ENCODE assay signal across 12 cellular contexts in the genomic region with DNA sequence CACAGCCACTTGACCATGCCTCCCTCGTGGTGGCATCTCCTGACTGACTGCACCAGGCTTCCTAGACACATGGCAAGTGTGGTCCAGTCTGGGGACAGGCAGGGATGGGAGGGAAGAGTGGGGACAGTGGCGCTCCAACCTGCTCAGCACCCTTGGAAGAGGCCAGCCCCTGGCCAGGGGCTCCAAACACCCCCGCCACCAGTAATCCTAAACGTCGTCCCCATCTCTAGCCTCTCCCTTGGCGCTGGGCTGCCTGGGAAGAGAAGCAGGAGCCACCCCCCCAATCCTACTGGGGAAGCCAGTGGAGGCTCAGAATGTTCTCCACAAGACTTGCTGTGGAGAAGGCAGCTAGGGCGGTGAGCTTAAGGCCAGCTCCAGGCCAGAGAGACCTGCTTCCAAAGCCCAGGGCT. TPM values are rescaled to one million over a fixed set of nuclear protein-coding genes. Genes with fewer than 3 reads are reported as not detected.
A peak's percentile ranks its signal among the peaks of the same experiment; 100 is the strongest.
DNase-seq lines count a peak whose midpoint lies in the region; TF ChIP-seq lines count a peak whose summit lies in the region.
"Had no signal": no experiment of that assay in that cellular context is flagged by ENCODE, and none has a peak within 500 bp of the region (broad histone marks: within the 10 kb centered on the region; RNA-seq: fewer than 3 reads in every experiment).

No MANE protein-coding gene starts in this region.

- no peak for TF ChIP-seq POLR2A in breast epithelium (IDR thresholded peaks at IDR 0.05)

- peak overlapping the region; percentile 97 for H3K4me2 ChIP-seq in skeletal muscle satellite cell (ENCODE audit: low read length)

- peak overlapping the region in 1 of 3 donors; percentile 99 for H3K4me3 ChIP-seq in breast epithelium
- no peak overlapping the region for H3K4me3 ChIP-seq in skeletal muscle satellite cell (ENCODE audit: low read length)
- H3K4me3 ChIP-seq: tibial artery had no signal

- H3K36me3 ChIP-seq in breast epithelium (peaks cover 10% of the 10 kb centered on the region), skeletal muscle satellite cell (ENCODE audit: insufficient read depth, low read length) (peaks cover 66% of the 10 kb centered on the region)

- H3K27ac ChIP-seq in breast epithelium: peak overlapping the region; percentile 50 to 97

- intact Hi-C loops in breast epithelium (cut with DNase I; ENCODE audit: low total_unique reads): loop anchor here (10.0 kb wide), 1 partner anchor 1052 kb away; no protein-coding TSS in a partner anchor

- H3K4me1 ChIP-seq in breast epithelium (peaks cover 7 to 8% of the 10 kb centered on the region in 2 donors), skeletal muscle satellite cell (ENCODE audit: control insufficient read depth, insufficient read depth, low read length) (peaks cover 25% of the 10 kb centered on the region)

- peak overlapping the region; percentile 90 for H3K9ac ChIP-seq in skeletal muscle satellite cell (ENCODE audit: low read depth, low read length)

- H3K27me3 ChIP-seq in breast epithelium (no peaks in the 10 kb centered on the region), skeletal muscle satellite cell (ENCODE audit: control insufficient read depth, insufficient read depth, low read length) (no peaks in the 10 kb centered on the region)
- H3K27me3 ChIP-seq: tibial artery had no signal

- no peak for TF ChIP-seq CTCF in breast epithelium (IDR thresholded peaks at IDR 0.05)

- H3K9me3 ChIP-seq in breast epithelium: no peaks in the 10 kb centered on the region
- no peaks in the 10 kb centered on the region for H3K9me3 ChIP-seq in skeletal muscle satellite cell (replicated peaks; ENCODE audit: low read length)
- H3K9me3 ChIP-seq: tibial artery had no signal

- DNase-seq in activated CD4-positive, alpha-beta T cell treated with anti-CD3 and anti-CD28 coated beads for 48 hours: peak; percentile 41
- no peak for DNase-seq in activated CD4-positive, alpha-beta T cell treated with anti-CD3 and anti-CD28 coated beads, Interleukin-2, amount 50 U/mL, for 4 hours
- DNase-seq in MV-4-11 (lab: John Stamatoyannopoulos, UW) (peak; percentile 26), breast epithelium (ENCODE audit: low spot score in 2 of 2) (no peak), HuH-7.5 (ENCODE audit: low spot score) (no peak), Ammon's horn (ENCODE audit: low spot score) (no peak), SHP77 treated with DMSO at 0.1 percent for 48 hours (lab: John Stamatoyannopoulos, UW) (no peak)
- DNase-seq: activated effector memory CD4-positive, alpha-beta T cell treated with anti-CD3 and anti-CD28 coated beads, Interleukin-2, amount 50 U/mL, for 16 hours; tibial artery had no signal

RNA-seq across cellular contexts. Expression of gene RPL36, which starts 2.7 kb away (rescaled TPM):
- 1,000 to 10,000 TPM in 1 of 3 donors, 100 to 1,000 TPM in 2; 687 to 1,274 (median 863) TPM for total RNA-seq in breast epithelium
- total RNA-seq in skeletal muscle satellite cell (2012; rRNA removed): 301 and 432 TPM in 2 replicates

RNA-seq across cellular contexts. Expression of gene HSD11B1L, which starts 12.0 kb away (rescaled TPM):
- 10 to 100 TPM; 10.4 to 13.1 (median 11.1) TPM for total RNA-seq in breast epithelium
- total RNA-seq in skeletal muscle satellite cell (2012; rRNA removed): 3.3 and 7.4 TPM in 2 replicates

RNA-seq across cellular contexts. Expression of gene MICOS13, which starts 12.5 kb away (rescaled TPM):
- total RNA-seq in breast epithelium: 10 to 100 TPM; 29.4 to 49.5 (median 44.3) TPM
- 43.9 and 52.6 TPM in 2 replicates for total RNA-seq in skeletal muscle satellite cell (2012; rRNA removed)

RNA-seq across cellular contexts. Expression of gene LONP1, which starts 27.2 kb away (rescaled TPM):
- total RNA-seq in breast epithelium: 10 to 100 TPM; 48.1 to 66.2 (median 60.6) TPM
- total RNA-seq in skeletal muscle satellite cell (2012; rRNA removed): 98.5 and 121 TPM in 2 replicates

RNA-seq across cellular contexts. Expression of gene CATSPERD, which starts 27.6 kb away (rescaled TPM):
- total RNA-seq in breast epithelium: not detected
- total RNA-seq in skeletal muscle satellite cell (2012; rRNA removed): not detected in 2 replicates
- total RNA-seq: liver, M059J had no signal

Comparison
In these comparisons a context has a peak if more than half of its experiments do, and no peak if none do; other contexts are left out.
1. DNase-seq: peak in activated CD4-positive, alpha-beta T cell treated with anti-CD3 and anti-CD28 coated beads for 48 hours (single experiment) and MV-4-11 (single experiment); none in activated CD4-positive, alpha-beta T cell treated with anti-CD3 and anti-CD28 coated beads, Interleukin-2, amount 50 U/mL, for 4 hours (0 of 2), breast epithelium (0 of 2), HuH-7.5 (single experiment), Ammon's horn (single experiment) and SHP77 treated with DMSO at 0.1 percent for 48 hours (single experiment).